1 cellular context compared by ENCODE assay signal in genomic region chr6:42295181-42295580, GRCh38.
TF ChIP-seq lines count a peak whose summit lies in the region.

No MANE protein-coding gene starts in this region.

TF ChIP-seq in WTC11, 78 proteins besides CTCF, POLR2A, EP300 and RAD21 (continued from another document):
- TF ChIP-seq ERG (CRISPR knock-in tag; IDR thresholded peaks at IDR 0.05) (no peak), EMX1 (CRISPR knock-in tag; IDR thresholded peaks at IDR 0.05) (no peak), OVOL2 (CRISPR knock-in tag; IDR thresholded peaks at IDR 0.05; ENCODE audit: borderline replicate concordance) (no peak), IRF2 (CRISPR knock-in tag; IDR thresholded peaks at IDR 0.05; ENCODE audit: borderline replicate concordance, low read depth) (no peak), ZNF263 (CRISPR knock-in tag; IDR thresholded peaks at IDR 0.05; ENCODE audit: low read depth) (no peak)
TF ChIP-seq in WTC11: peak in this region for 0.
